In genomic region chr1:205438213-205439158, GRCh38 we compare ENCODE assay signal across 8 cellular contexts. TPM values are rescaled to one million over a fixed set of nuclear protein-coding genes. Genes with fewer than 3 reads are reported as not detected.
DNase-seq lines count a peak whose midpoint lies in the region; ATAC-seq and TF ChIP-seq lines count a peak whose summit lies in the region.

No MANE protein-coding gene starts in this region.

- H3K27me3 Mint-ChIP-seq in CD14-positive monocyte (ENCODE audit: low read depth in 3 of 3), result peaks cover 5 to 33% (median 29%) of the 10 kb centered on the region in 3 donors

- no peaks in the 10 kb centered on the region for H3K9me3 ChIP-seq in fibroblast of lung (ENCODE audit: control insufficient read depth, insufficient read depth, low read depth, low read length)

- peak overlapping the region; percentile 85 for H3K27ac ChIP-seq in RWPE1
- no peak overlapping the region for H3K27ac ChIP-seq in fibroblast of lung (ENCODE audit: insufficient read depth, low read length)

- POLR2A ChIA-PET in RWPE1 (lab: Yijun Ruan, JAX; ENCODE audit: low non-redundant PET) (interaction anchor here (1.0 kb wide), 1 partner anchor 11 kb away, joined by 6 read pairs; no protein-coding TSS in a partner anchor), GM10248 (lab: Yijun Ruan, JAX) (no interaction called here)

- DNase-seq in CD14-positive monocyte (ENCODE audit: low spot score) (no peak), HuH-7.5 (ENCODE audit: low spot score) (peak; percentile 69), RWPE1 (ENCODE audit: low spot score) (peak; percentile 94), fibroblast of lung (ENCODE audit: low read depth in 2 of 2) (peak; percentile 68 to 73), nucleus accumbens (lab: John Stamatoyannopoulos, UW) (peak in 48 of 56 donors; percentile 11 to 85 (median 48)), GM10248 (ENCODE audit: extremely low spot score) (no peak)
- no peak for DNase-seq in central memory CD4-positive, alpha-beta T cell

- peak; percentile 65 for TF ChIP-seq CTCF in CD14-positive monocyte (IDR thresholded peaks at IDR 0.05)
- TF ChIP-seq CTCF in RWPE1 (conservative IDR thresholded peaks at IDR 0.05; ENCODE audit: low read depth), result peak; percentile 77
- TF ChIP-seq CTCF in fibroblast of lung (conservative IDR thresholded peaks at IDR 0.05 in 1 of 2, IDR thresholded peaks at IDR 0.05 in 1 of 2; ENCODE audit: low read depth in 1 of 2, low read length in 2 of 2), result peak; percentile 59 to 77
- no peak for TF ChIP-seq CTCF in GM10248 (IDR thresholded peaks at IDR 0.05; ENCODE audit: control extremely low read depth, extremely low read depth, low read depth, missing control alignments)

- H3K4me1 ChIP-seq in fibroblast of lung (ENCODE audit: control insufficient read depth, extremely low read depth, insufficient read depth, low read length), result no peaks in the 10 kb centered on the region

- H3K9ac ChIP-seq in fibroblast of lung (ENCODE audit: insufficient read depth, low read length), result no peak overlapping the region

- H3K4me1 Mint-ChIP-seq in CD14-positive monocyte, result peaks cover 41% of the 10 kb centered on the region

- H3K27ac Mint-ChIP-seq in CD14-positive monocyte, result no peak overlapping the region

- H3K4me3 ChIP-seq in fibroblast of lung (replicated peaks in 1 of 4; ENCODE audit: control extremely low read depth in 1 of 4, insufficient read depth in 1 of 4, low read depth in 3 of 4, low read length in 4 of 4), result no peak overlapping the region

- H3K36me3 ChIP-seq in fibroblast of lung (ENCODE audit: control insufficient read depth, insufficient read depth, low read length), result no peaks in the 10 kb centered on the region

- ATAC-seq in GM21423 (IDR thresholded peaks at IDR 0.05; ENCODE audit: unreplicated experiment), result no peak

- no peaks in the 10 kb centered on the region for H3K36me3 Mint-ChIP-seq in CD14-positive monocyte

- no peaks in the 10 kb centered on the region for H4K20me1 ChIP-seq in fibroblast of lung (ENCODE audit: control insufficient read depth, extremely low read depth, insufficient read depth, low read length)

- intact Hi-C loops in CD14-positive monocyte (cut with micrococcal nuclease), result no loop called here

- H3K4me3 Mint-ChIP-seq in CD14-positive monocyte, result peak overlapping the region in 1 of 2 donors; percentile 33

- no peak overlapping the region for H2AFZ ChIP-seq in fibroblast of lung (ENCODE audit: low read length)

- peaks cover 36% of the 10 kb centered on the region for H3K27me3 ChIP-seq in fibroblast of lung (ENCODE audit: control insufficient read depth, insufficient read depth, low read length)

- H3K4me2 ChIP-seq in fibroblast of lung (ENCODE audit: extremely low read depth, insufficient read depth, low read length), result no peak overlapping the region

- H3K79me2 ChIP-seq in fibroblast of lung (ENCODE audit: control insufficient read depth, insufficient read depth, low read length), result no peaks in the 10 kb centered on the region

- CTCF ChIA-PET in RWPE1 (lab: Yijun Ruan, JAX), result interaction anchor here (0.5 to 3.8 kb wide), 21 partner anchors 7 to 1768 kb away, joined by 3 to 40 read pairs (median 5); no protein-coding TSS in a partner anchor
- CTCF ChIA-PET in GM10248 (lab: Yijun Ruan, JAX), result interaction anchor here (2.5 kb wide), 1 partner anchor 10 kb away, joined by 8 read pairs; no protein-coding TSS in a partner anchor

- no peaks in the 10 kb centered on the region for H3K9me3 Mint-ChIP-seq in CD14-positive monocyte

RNA-seq across cellular contexts. Expression of gene LEMD1, which starts 16.6 kb away (rescaled TPM):
- polyA plus RNA-seq in CD14-positive monocyte, result not detected
- not detected in 2 replicates for total RNA-seq in fibroblast of lung
- polyA plus RNA-seq in fibroblast of lung, result not detected in 2 replicates
- not detected in 2 replicates for polyA plus RNA-seq in fibroblast of lung (2012)
- polyA minus RNA-seq in fibroblast of lung (ENCODE audit: low replicate concordance), result not detected in 2 replicates

RNA-seq across cellular contexts. Expression of gene BLACAT1, which starts 17.4 kb away (rescaled TPM):
- polyA plus RNA-seq in CD14-positive monocyte (not detected), fibroblast of lung (not detected in 2 replicates)
- not detected in 2 replicates for total RNA-seq in fibroblast of lung
- not detected in 2 replicates for polyA plus RNA-seq in fibroblast of lung (2012)
- not detected in 2 replicates for polyA minus RNA-seq in fibroblast of lung (ENCODE audit: low replicate concordance)

Comparison
In these comparisons a context has a peak if more than half of its experiments do, and no peak if none do; other contexts are left out.
1. DNase-seq: peak in HuH-7.5 (single experiment), RWPE1 (single experiment), fibroblast of lung (2 of 2) and nucleus accumbens (48 of 56); none in CD14-positive monocyte (single experiment), central memory CD4-positive, alpha-beta T cell (single experiment) and GM10248 (single experiment).